In the genomic region with DNA sequence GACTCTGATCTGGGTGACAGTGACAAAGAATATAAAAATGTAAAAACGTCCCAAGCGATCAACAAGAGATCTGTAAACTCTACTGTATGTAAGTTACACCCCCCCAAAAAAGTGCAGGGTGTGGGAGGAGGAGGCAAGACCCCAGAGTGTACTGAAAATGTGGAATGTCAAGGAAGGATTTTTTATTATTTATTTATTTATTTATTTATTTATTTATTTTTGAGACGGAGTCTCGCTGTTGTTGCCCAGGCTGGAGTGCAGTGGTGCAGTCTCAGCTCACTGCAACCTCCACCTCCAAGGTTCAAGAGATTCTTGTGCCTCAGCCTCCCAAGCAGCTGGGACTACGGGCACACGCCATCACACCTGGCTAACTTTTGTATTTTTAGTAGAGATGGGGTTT, we compare ENCODE assay signal across 1 cellular context.
TF ChIP-seq lines count a peak whose summit lies in the region.

No MANE protein-coding gene starts in this region.

TF ChIP-seq in HEK293, 187 proteins besides CTCF, POLR2A, EP300 and RAD21 (continued from another document):
- TF ChIP-seq, protein P1, sequence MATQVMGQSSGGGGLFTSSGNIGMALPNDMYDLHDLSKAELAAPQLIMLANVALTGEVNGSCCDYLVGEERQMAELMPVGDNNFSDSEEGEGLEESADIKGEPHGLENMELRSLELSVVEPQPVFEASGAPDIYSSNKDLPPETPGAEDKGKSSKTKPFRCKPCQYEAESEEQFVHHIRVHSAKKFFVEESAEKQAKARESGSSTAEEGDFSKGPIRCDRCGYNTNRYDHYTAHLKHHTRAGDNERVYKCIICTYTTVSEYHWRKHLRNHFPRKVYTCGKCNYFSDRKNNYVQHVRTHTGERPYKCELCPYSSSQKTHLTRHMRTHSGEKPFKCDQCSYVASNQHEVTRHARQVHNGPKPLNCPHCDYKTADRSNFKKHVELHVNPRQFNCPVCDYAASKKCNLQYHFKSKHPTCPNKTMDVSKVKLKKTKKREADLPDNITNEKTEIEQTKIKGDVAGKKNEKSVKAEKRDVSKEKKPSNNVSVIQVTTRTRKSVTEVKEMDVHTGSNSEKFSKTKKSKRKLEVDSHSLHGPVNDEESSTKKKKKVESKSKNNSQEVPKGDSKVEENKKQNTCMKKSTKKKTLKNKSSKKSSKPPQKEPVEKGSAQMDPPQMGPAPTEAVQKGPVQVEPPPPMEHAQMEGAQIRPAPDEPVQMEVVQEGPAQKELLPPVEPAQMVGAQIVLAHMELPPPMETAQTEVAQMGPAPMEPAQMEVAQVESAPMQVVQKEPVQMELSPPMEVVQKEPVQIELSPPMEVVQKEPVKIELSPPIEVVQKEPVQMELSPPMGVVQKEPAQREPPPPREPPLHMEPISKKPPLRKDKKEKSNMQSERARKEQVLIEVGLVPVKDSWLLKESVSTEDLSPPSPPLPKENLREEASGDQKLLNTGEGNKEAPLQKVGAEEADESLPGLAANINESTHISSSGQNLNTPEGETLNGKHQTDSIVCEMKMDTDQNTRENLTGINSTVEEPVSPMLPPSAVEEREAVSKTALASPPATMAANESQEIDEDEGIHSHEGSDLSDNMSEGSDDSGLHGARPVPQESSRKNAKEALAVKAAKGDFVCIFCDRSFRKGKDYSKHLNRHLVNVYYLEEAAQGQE (tag by site-specific recombination; IDR thresholded peaks at IDR 0.05) = 0 out of 2 replicates have a peak, but pooled peaks have one; percentile 31
- TF ChIP-seq ZBTB8A (tag by site-specific recombination; IDR thresholded peaks at IDR 0.05) = peak; percentile 35
- TF ChIP-seq, protein P2, sequence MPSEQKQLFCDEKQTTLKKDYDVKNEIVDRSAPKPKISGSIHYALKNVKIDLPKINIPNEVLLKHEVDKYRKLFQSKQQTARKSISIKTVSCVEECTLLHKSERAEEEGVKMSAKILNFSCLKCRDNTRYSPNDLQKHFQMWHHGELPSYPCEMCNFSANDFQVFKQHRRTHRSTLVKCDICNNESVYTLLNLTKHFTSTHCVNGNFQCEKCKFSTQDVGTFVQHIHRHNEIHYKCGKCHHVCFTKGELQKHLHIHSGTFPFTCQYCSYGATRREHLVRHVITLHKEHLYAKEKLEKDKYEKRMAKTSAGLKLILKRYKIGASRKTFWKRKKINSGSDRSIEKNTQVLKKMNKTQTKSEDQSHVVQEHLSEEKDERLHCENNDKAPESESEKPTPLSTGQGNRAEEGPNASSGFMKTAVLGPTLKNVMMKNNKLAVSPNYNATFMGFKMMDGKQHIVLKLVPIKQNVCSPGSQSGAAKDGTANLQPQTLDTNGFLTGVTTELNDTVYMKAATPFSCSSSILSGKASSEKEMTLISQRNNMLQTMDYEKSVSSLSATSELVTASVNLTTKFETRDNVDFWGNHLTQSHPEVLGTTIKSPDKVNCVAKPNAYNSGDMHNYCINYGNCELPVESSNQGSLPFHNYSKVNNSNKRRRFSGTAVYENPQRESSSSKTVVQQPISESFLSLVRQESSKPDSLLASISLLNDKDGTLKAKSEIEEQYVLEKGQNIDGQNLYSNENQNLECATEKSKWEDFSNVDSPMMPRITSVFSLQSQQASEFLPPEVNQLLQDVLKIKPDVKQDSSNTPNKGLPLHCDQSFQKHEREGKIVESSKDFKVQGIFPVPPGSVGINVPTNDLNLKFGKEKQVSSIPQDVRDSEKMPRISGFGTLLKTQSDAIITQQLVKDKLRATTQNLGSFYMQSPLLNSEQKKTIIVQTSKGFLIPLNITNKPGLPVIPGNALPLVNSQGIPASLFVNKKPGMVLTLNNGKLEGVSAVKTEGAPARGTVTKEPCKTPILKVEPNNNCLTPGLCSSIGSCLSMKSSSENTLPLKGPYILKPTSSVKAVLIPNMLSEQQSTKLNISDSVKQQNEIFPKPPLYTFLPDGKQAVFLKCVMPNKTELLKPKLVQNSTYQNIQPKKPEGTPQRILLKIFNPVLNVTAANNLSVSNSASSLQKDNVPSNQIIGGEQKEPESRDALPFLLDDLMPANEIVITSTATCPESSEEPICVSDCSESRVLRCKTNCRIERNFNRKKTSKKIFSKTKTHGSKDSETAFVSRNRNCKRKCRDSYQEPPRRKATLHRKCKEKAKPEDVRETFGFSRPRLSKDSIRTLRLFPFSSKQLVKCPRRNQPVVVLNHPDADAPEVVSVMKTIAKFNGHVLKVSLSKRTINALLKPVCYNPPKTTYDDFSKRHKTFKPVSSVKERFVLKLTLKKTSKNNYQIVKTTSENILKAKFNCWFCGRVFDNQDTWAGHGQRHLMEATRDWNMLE (tag by site-specific recombination; conservative IDR thresholded peaks at IDR 0.05; ENCODE audit: low read depth) = peak; percentile 70
- peak; percentile 59 for TF ChIP-seq ZNF426 (tag by site-specific recombination; IDR thresholded peaks at IDR 0.05)
- TF ChIP-seq ZXDB (tag by site-specific recombination; IDR thresholded peaks at IDR 0.05) = peak; percentile 25; the same call in 1 of the 2 replicates
- TF ChIP-seq ZNF623 (tag by site-specific recombination; IDR thresholded peaks at IDR 0.05) = peak; percentile 46
